In the genomic region with DNA sequence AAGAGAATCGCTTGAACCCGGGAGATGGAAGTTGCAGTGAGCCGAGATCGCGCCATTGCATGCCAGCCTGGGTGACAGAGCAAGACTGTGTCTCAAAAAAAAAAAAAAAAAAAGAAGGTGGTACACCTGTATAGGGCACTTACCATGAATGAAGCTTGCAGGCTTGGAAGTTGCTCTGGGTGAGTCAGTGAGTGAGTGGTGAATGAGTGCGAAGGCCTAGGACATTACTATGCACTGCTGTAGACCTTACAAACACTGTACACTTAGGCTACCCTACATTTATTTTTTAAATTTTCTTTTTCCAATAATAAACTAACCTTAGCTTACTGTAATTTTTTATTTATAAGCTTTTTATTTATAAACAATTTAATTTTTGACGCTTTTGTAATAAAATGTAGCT, we compare ENCODE assay signal across 22 cellular contexts.
"Had no signal": no experiment of that assay in that cellular context is flagged by ENCODE, and none has a peak within 500 bp of the region (broad histone marks: within the 10 kb centered on the region; RNA-seq: fewer than 3 reads in every experiment).

No MANE protein-coding gene starts in this region.

- H3K36me3 ChIP-seq: pancreas, prostate gland, right lobe of liver, tibial nerve, vagina had no signal

- H3K9me3 Mint-ChIP-seq: effector memory CD8-positive, alpha-beta T cell; immature natural killer cell; nephron; stimulated activated naive B cell treated with anti-CD40 and anti-IgM and Interleukin-4, amounts not matched to agents 10 μg/mL and 1 μg/mL and 100 μg/mL, for 72 hours had no signal

- H3K27ac Mint-ChIP-seq: nephron had no signal

- H3K4me3 Mint-ChIP-seq: effector memory CD8-positive, alpha-beta T cell; immature natural killer cell; naive B cell; nephron; stimulated activated naive B cell treated with anti-CD40 and anti-IgM and Interleukin-4, amounts not matched to agents 10 μg/mL and 1 μg/mL and 100 μg/mL, for 72 hours; stimulated activated naive CD8-positive, alpha-beta T cell treated with anti-CD3 and anti-CD28 coated beads, Interleukin-15, amount 100 ng/mL, for 72 hours had no signal

- ATAC-seq: effector memory CD8-positive, alpha-beta T cell; left colon; left ventricle myocardium superior; pancreas; right lobe of liver; stimulated activated naive B cell treated with anti-CD40 and anti-IgM and Interleukin-4, amounts not matched to agents 10 μg/mL and 1 μg/mL and 100 μg/mL, for 72 hours; stimulated activated naive CD8-positive, alpha-beta T cell treated with anti-CD3 and anti-CD28 coated beads, Interleukin-15, amount 100 ng/mL, for 72 hours; upper lobe of right lung had no signal

- DNase-seq: effector memory CD8-positive, alpha-beta T cell; esophagus squamous epithelium; foreskin fibroblast; immature natural killer cell; left colon; left ventricle myocardium superior; mesendoderm; naive B cell; occipital lobe; pancreas; retina; right lobe of liver; stimulated activated CD4-positive, alpha-beta T cell treated with anti-CD3 and anti-CD28 coated beads, Interleukin-4, amount 100 ng/mL, for 1 hour; stimulated activated naive B cell treated with anti-CD40 and anti-IgM and Interleukin-4, amounts not matched to agents 10 μg/mL and 1 μg/mL and 100 μg/mL, for 72 hours; stimulated activated naive CD8-positive, alpha-beta T cell treated with anti-CD3 and anti-CD28 coated beads, Interleukin-15, amount 100 ng/mL, for 72 hours; testis; upper lobe of right lung had no signal

- H3K4me1 Mint-ChIP-seq: nephron; stimulated activated naive CD8-positive, alpha-beta T cell treated with anti-CD3 and anti-CD28 coated beads, Interleukin-15, amount 100 ng/mL, for 72 hours had no signal

- H3K27me3 ChIP-seq: esophagus squamous epithelium, pancreas, right lobe of liver, testis, tibial nerve, upper lobe of right lung, vagina had no signal

- H3K27ac ChIP-seq: esophagus squamous epithelium, pancreas, prostate gland, right lobe of liver, testis, tibial nerve, upper lobe of right lung, vagina had no signal

- H3K4me1 ChIP-seq: esophagus squamous epithelium, pancreas, prostate gland, right lobe of liver, testis, upper lobe of right lung, vagina had no signal

- H3K4me3 ChIP-seq: esophagus squamous epithelium, lung, pancreas, prostate gland, right lobe of liver, testis, tibial nerve, upper lobe of right lung, vagina had no signal

- H3K9me3 ChIP-seq: esophagus squamous epithelium, pancreas, prostate gland, right lobe of liver, testis, tibial nerve, upper lobe of right lung, vagina had no signal

- H3K27me3 Mint-ChIP-seq: effector memory CD8-positive, alpha-beta T cell; naive B cell; stimulated activated naive B cell treated with anti-CD40 and anti-IgM and Interleukin-4, amounts not matched to agents 10 μg/mL and 1 μg/mL and 100 μg/mL, for 72 hours; stimulated activated naive CD8-positive, alpha-beta T cell treated with anti-CD3 and anti-CD28 coated beads, Interleukin-15, amount 100 ng/mL, for 72 hours had no signal
